Comparison of ENCODE assay signal across 12 cellular contexts in genomic region chr3:87270908-87271727, GRCh38. TPM values are rescaled to one million over a fixed set of nuclear protein-coding genes. Genes with fewer than 3 reads are reported as not detected.
DNase-seq lines count a peak whose midpoint lies in the region; ATAC-seq lines count a peak whose summit lies in the region.
"Had no signal": no experiment of that assay in that cellular context is flagged by ENCODE, and none has a peak within 500 bp of the region (broad histone marks: within the 10 kb centered on the region; RNA-seq: fewer than 3 reads in every experiment).

No MANE protein-coding gene starts in this region.

- H3K27ac Mint-ChIP-seq in activated naive CD4-positive, alpha-beta T cell treated with anti-CD3 and anti-CD28 coated beads, Interleukin-2, amount 50 U/mL, for 72 hours, result peak overlapping the region; percentile 36 to 56
- H3K27ac Mint-ChIP-seq in stimulated activated naive B cell treated with anti-CD40 and anti-IgM and Interleukin-4, amounts not matched to agents 10 μg/mL and 1 μg/mL and 100 μg/mL, for 72 hours, result peak overlapping the region; percentile 42
- H3K27ac Mint-ChIP-seq: stimulated activated naive CD8-positive, alpha-beta T cell treated with anti-CD3 and anti-CD28 coated beads, Interleukin-15, Interleukin-2, amounts not matched to agents 100 ng/mL and 50 ng/mL, for 24 hours had no signal

- no peaks in the 10 kb centered on the region for H3K27me3 Mint-ChIP-seq in stimulated activated naive B cell treated with anti-CD40 and anti-IgM and Interleukin-4, amounts not matched to agents 10 μg/mL and 1 μg/mL and 100 μg/mL, for 72 hours
- H3K27me3 Mint-ChIP-seq: stimulated activated naive CD8-positive, alpha-beta T cell treated with anti-CD3 and anti-CD28 coated beads, Interleukin-15, Interleukin-2, amounts not matched to agents 100 ng/mL and 50 ng/mL, for 24 hours had no signal

- H3K4me1 Mint-ChIP-seq in stimulated activated naive B cell treated with anti-CD40 and anti-IgM and Interleukin-4, amounts not matched to agents 10 μg/mL and 1 μg/mL and 100 μg/mL, for 72 hours, result peaks cover 13 to 19% of the 10 kb centered on the region in 2 donors

- no peaks in the 10 kb centered on the region for H3K9me3 Mint-ChIP-seq in activated naive CD4-positive, alpha-beta T cell treated with anti-CD3 and anti-CD28 coated beads, Interleukin-2, amount 50 U/mL, for 72 hours
- H3K9me3 Mint-ChIP-seq in stimulated activated naive B cell treated with anti-CD40 and anti-IgM and Interleukin-4, amounts not matched to agents 10 μg/mL and 1 μg/mL and 100 μg/mL, for 72 hours, result no peaks in the 10 kb centered on the region
- H3K9me3 Mint-ChIP-seq: stimulated activated naive CD8-positive, alpha-beta T cell treated with anti-CD3 and anti-CD28 coated beads, Interleukin-15, Interleukin-2, amounts not matched to agents 100 ng/mL and 50 ng/mL, for 24 hours had no signal

- no peak overlapping the region for H3K4me3 Mint-ChIP-seq in stimulated activated naive B cell treated with anti-CD40 and anti-IgM and Interleukin-4, amounts not matched to agents 10 μg/mL and 1 μg/mL and 100 μg/mL, for 72 hours
- H3K4me3 Mint-ChIP-seq: stimulated activated naive CD8-positive, alpha-beta T cell treated with anti-CD3 and anti-CD28 coated beads, Interleukin-15, Interleukin-2, amounts not matched to agents 100 ng/mL and 50 ng/mL, for 24 hours had no signal

- peak; percentile 63 to 70 for ATAC-seq in activated naive CD4-positive, alpha-beta T cell treated with anti-CD3 and anti-CD28 coated beads, Interleukin-2, amount 50 U/mL, for 72 hours
- peak; percentile 44 to 60 for ATAC-seq in stimulated activated naive B cell treated with anti-CD40 and anti-IgM and Interleukin-4, amounts not matched to agents 10 μg/mL and 1 μg/mL and 100 μg/mL, for 72 hours (replicated peaks)
- no peak for ATAC-seq in GM21423 (IDR thresholded peaks at IDR 0.05; ENCODE audit: unreplicated experiment)
- ATAC-seq: SK-N-SH treated with all-trans-retinoic acid at 6 μM for 48 hours had no signal

- no peak for DNase-seq in activated naive CD4-positive, alpha-beta T cell treated with anti-CD3 and anti-CD28 coated beads, Interleukin-2, amount 50 U/mL, for 72 hours (ENCODE audit: low spot score in 2 of 2)
- DNase-seq in activated naive CD4-positive, alpha-beta T cell treated with Interleukin-2 at 50 U/mL for 16 hours, result no peak
- DNase-seq in NOMO-1 treated with dmso at 0.1 percent for 144 hours (lab: John Stamatoyannopoulos, UW; ENCODE audit: unreplicated experiment), result peak; percentile 5
- DNase-seq in dermis microvascular lymphatic vessel endothelial cell (ENCODE audit: low read depth in 2 of 2), result peak; percentile 42 to 70
- no peak for DNase-seq in stimulated activated naive B cell treated with anti-CD40 and anti-IgM and Interleukin-4, amounts not matched to agents 10 μg/mL and 1 μg/mL and 100 μg/mL, for 72 hours
- DNase-seq in NAMALWA (ENCODE audit: low spot score), result no peak
- no peak for DNase-seq in NCI-H2029 (lab: John Stamatoyannopoulos, UW)
- DNase-seq: NCI-H510A had no signal

- H3K36me3 Mint-ChIP-seq in activated naive CD4-positive, alpha-beta T cell treated with anti-CD3 and anti-CD28 coated beads, Interleukin-2, amount 50 U/mL, for 72 hours, result no peaks in the 10 kb centered on the region
- H3K36me3 Mint-ChIP-seq in stimulated activated naive B cell treated with anti-CD40 and anti-IgM and Interleukin-4, amounts not matched to agents 10 μg/mL and 1 μg/mL and 100 μg/mL, for 72 hours, result no peaks in the 10 kb centered on the region

RNA-seq across cellular contexts. Expression of gene POU1F1, which starts 5.3 kb away (rescaled TPM):
- total RNA-seq in activated naive CD4-positive, alpha-beta T cell treated with anti-CD3 and anti-CD28 coated beads, Interleukin-2, amount 50 U/mL, for 72 hours, result not detected
- total RNA-seq in dermis microvascular lymphatic vessel endothelial cell, result not detected in 2 replicates
- total RNA-seq: breast epithelium had no signal

RNA-seq across cellular contexts. Expression of gene CHMP2B, which starts 44.0 kb away (rescaled TPM):
- total RNA-seq in activated naive CD4-positive, alpha-beta T cell treated with anti-CD3 and anti-CD28 coated beads, Interleukin-2, amount 50 U/mL, for 72 hours, result 10 to 100 TPM; 21.4 to 27.3 TPM
- 13.7 and 14.1 TPM in 2 replicates for total RNA-seq in dermis microvascular lymphatic vessel endothelial cell

Comparison
In these comparisons a context has a peak if more than half of its experiments do, and no peak if none do; other contexts are left out.
1. DNase-seq: peak in NOMO-1 treated with dmso at 0.1 percent for 144 hours (single experiment) and dermis microvascular lymphatic vessel endothelial cell (2 of 2); none in activated naive CD4-positive, alpha-beta T cell treated with anti-CD3 and anti-CD28 coated beads, Interleukin-2, amount 50 U/mL, for 72 hours (0 of 2), activated naive CD4-positive, alpha-beta T cell treated with Interleukin-2 at 50 U/mL for 16 hours (single experiment), stimulated activated naive B cell treated with anti-CD40 and anti-IgM and Interleukin-4, amounts not matched to agents 10 μg/mL and 1 μg/mL and 100 μg/mL, for 72 hours (single experiment), NAMALWA (single experiment) and NCI-H2029 (single experiment).